27 cellular contexts compared by ENCODE assay signal in genomic region chr1:90526954-90527353, GRCh38.
"Had no signal": no experiment of that assay in that cellular context is flagged by ENCODE, and none has a peak within 500 bp of the region (broad histone marks: within the 10 kb centered on the region; RNA-seq: fewer than 3 reads in every experiment).

No MANE protein-coding gene starts in this region.

- H3K27ac ChIP-seq: stomach, suprapubic skin, testis, thoracic aorta, thyroid gland, tibial artery, tibial nerve, transverse colon, upper lobe of left lung, upper lobe of right lung, uterus, vagina had no signal

- ATAC-seq: stimulated activated effector memory CD8-positive, alpha-beta T cell treated with anti-CD3 and anti-CD28 coated beads, Interleukin-12 subunit alpha, Interleukin-12 subunit beta, amount 100 ng/mL, for 72 hours; stimulated activated memory B cell treated with anti-CD40 and anti-IgM and Interleukin-4, amounts not matched to agents 10 μg/mL and 1 μg/mL and 100 μg/mL, for 72 hours; stimulated activated naive B cell treated with anti-CD40 and anti-IgM and Interleukin-4, amounts not matched to agents 10 μg/mL and 1 μg/mL and 100 μg/mL, for 72 hours; stimulated activated naive CD8-positive, alpha-beta T cell treated with anti-CD3 and anti-CD28 coated beads, Interleukin-15, amount 100 ng/mL, for 72 hours; stimulated activated naive CD8-positive, alpha-beta T cell treated with anti-CD3 and anti-CD28 coated beads, Interleukin-15, Interleukin-2, amounts not matched to agents 100 U/mL and 50 U/mL, for 24 hours; upper lobe of right lung had no signal

- FAIRE-seq: urothelium cell line had no signal

- H3K9me3 ChIP-seq: testis, thoracic aorta, thyroid gland, tibial artery, transverse colon, upper lobe of left lung, upper lobe of right lung, uterus, vagina had no signal

- H3K36me3 ChIP-seq: stomach, suprapubic skin, thoracic aorta, thyroid gland, tibial artery, tibial nerve, transverse colon, upper lobe of left lung, upper lobe of right lung, uterus, vagina had no signal

- H3K4me3 ChIP-seq: stomach, suprapubic skin, testis, thoracic aorta, thyroid gland, tibial artery, tibial nerve, transverse colon, upper lobe of left lung, upper lobe of right lung, uterus, vagina had no signal

- H3K4me1 ChIP-seq: stomach, suprapubic skin, testis, tibial artery, tibial nerve, transverse colon, upper lobe of left lung, upper lobe of right lung, uterus, vagina had no signal

- DNase-seq: stimulated activated CD4-positive, alpha-beta T cell treated with anti-CD3 and anti-CD28 coated beads, Interleukin-2, amount 100 ng/mL, for 48 hours; stimulated activated CD4-positive, alpha-beta T cell treated with anti-CD3 and anti-CD28 coated beads, Interleukin-4, amount 100 ng/mL, for 1 hour; stimulated activated CD4-positive, alpha-beta T cell treated with anti-CD3 and anti-CD28 coated beads, Interleukin-4, amount 100 ng/mL, for 24 hours; stimulated activated CD4-positive, alpha-beta T cell treated with anti-CD3 and anti-CD28 coated beads, Interleukin-4, amount 100 ng/mL, for 4 hours; stimulated activated CD8-positive, alpha-beta memory T cell treated with anti-CD3 and anti-CD28 coated beads, Interleukin-4, amount 100 ng/mL, for 48 hours; stimulated activated naive B cell treated with anti-CD40 and anti-IgM and Interleukin-4, amounts not matched to agents 10 μg/mL and 1 μg/mL and 100 μg/mL, for 72 hours; stimulated activated naive CD4-positive, alpha-beta T cell; stimulated activated naive CD4-positive, alpha-beta T cell treated with Interleukin-2 at 50 U/mL for 16 hours; stimulated activated naive CD8-positive, alpha-beta T cell treated with anti-CD3 and anti-CD28 coated beads, Interleukin-15, amount 100 ng/mL, for 72 hours; stimulated activated naive CD8-positive, alpha-beta T cell treated with anti-CD3 and anti-CD28 coated beads, Interleukin-15, Interleukin-2, amounts not matched to agents 100 U/mL and 50 U/mL, for 24 hours; stomach; substantia nigra; testis; thyroid gland; tibial artery; transverse colon; trophoblast cell; upper lobe of left lung; upper lobe of right lung; uterus had no signal

- H3K27me3 ChIP-seq: stomach, suprapubic skin, testis, thyroid gland, tibial artery, tibial nerve, transverse colon, upper lobe of left lung, upper lobe of right lung, uterus, vagina had no signal
